Comparison of ENCODE assay signal across 8 cellular contexts in the genomic region with DNA sequence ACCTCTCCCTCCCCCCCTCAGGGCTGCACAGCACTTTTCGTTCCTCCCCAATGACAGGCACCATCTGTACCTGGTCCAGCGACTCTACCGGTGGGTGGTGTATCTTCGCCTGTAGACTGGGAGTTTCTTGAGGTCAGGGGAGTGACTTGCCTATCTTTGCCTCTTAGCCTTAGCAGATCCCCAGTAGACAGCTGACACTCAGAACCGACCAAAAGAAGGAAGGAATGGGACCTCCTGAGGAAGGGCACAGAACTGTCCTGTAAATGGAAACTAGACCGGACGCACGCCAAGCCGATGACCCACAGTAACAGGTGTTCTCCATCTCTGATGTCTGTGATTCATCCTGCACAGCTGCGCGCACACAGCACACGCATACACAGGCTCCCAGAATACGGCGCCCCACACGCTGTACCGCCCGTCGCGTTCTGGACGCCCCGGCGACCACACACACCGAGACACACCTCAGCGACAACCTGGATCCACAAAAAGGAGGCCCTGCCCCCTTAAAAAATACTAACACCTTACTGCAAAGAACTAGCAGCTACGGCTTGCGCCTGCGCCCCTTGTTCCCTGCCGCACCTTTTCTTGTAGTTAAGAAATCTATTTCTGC. TPM values are rescaled to one million over a fixed set of nuclear protein-coding genes. Genes with fewer than 3 reads are reported as not detected.
A peak's percentile ranks its signal among the peaks of the same experiment; 100 is the strongest.
DNase-seq lines count a peak whose midpoint lies in the region; ATAC-seq and TF ChIP-seq lines count a peak whose summit lies in the region.

No MANE protein-coding gene starts in this region.

- CTCF ChIA-PET in A673 (lab: Charles Lee) = no interaction called here

- no peaks in the 10 kb centered on the region for H3K27me3 Mint-ChIP-seq in activated T-cell treated with anti-CD3 and anti-CD28 coated beads, Interleukin-2, amount 50 U/mL, for 4 hours (ENCODE audit: low read depth)

- H2AFZ ChIP-seq in neuron (ENCODE audit: low read depth, low read length) = peak overlapping the region; percentile 70

- peak overlapping the region; percentile 90 for H3K4me3 Mint-ChIP-seq in activated T-cell treated with anti-CD3 and anti-CD28 coated beads, Interleukin-2, amount 50 U/mL, for 4 hours

- H3K4me3 ChIP-seq in A673 (ENCODE audit: low read depth, low read length, poor library complexity, severe bottlenecking) = peak overlapping the region; percentile 84
- peak overlapping the region; percentile 59 for H3K4me3 ChIP-seq in fibroblast of villous mesenchyme (ENCODE audit: low read depth, low read length)
- peak overlapping the region; percentile 73 for H3K4me3 ChIP-seq in neuron (ENCODE audit: low read length)

- H3K4me1 ChIP-seq in A673 (ENCODE audit: insufficient read depth, low read length, poor library complexity, severe bottlenecking) = peaks cover 20% of the 10 kb centered on the region
- peaks cover 24% of the 10 kb centered on the region for H3K4me1 ChIP-seq in neuron (ENCODE audit: insufficient read depth, low read length)

- BruUV-seq in A673 (replicated peaks; lab: Mats Ljungman, UMichigan) = no TSS peak

- TF ChIP-seq CTCF in A673 (conservative IDR thresholded peaks at IDR 0.05; ENCODE audit: low read depth, low read length) = no peak
- TF ChIP-seq CTCF in fibroblast of villous mesenchyme (IDR thresholded peaks at IDR 0.05; ENCODE audit: insufficient read depth, low read depth, low read length) = no peak

- ATAC-seq in GM18520 (IDR thresholded peaks at IDR 0.05; ENCODE audit: unreplicated experiment) = peak; percentile 56
- ATAC-seq in HG02981 (IDR thresholded peaks at IDR 0.05; ENCODE audit: unreplicated experiment) = peak; percentile 65
- ATAC-seq in activated T-cell treated with anti-CD3 and anti-CD28 coated beads, Interleukin-2, amount 50 U/mL, for 4 hours = peak; percentile 69 to 70

- intact Hi-C loops in A673 (cut with micrococcal nuclease; ENCODE audit: unreplicated experiment) = no loop called here

- no peaks in the 10 kb centered on the region for H3K36me3 ChIP-seq in A673 (ENCODE audit: insufficient read depth, low read length, poor library complexity, severe bottlenecking)
- H3K36me3 ChIP-seq in neuron (ENCODE audit: insufficient read depth, low read length) = no peaks in the 10 kb centered on the region

- H3K27ac ChIP-seq in A673 (ENCODE audit: low read depth, low read length, poor library complexity, severe bottlenecking) = no peak overlapping the region

- H3K36me3 Mint-ChIP-seq in activated T-cell treated with anti-CD3 and anti-CD28 coated beads, Interleukin-2, amount 50 U/mL, for 4 hours (ENCODE audit: insufficient read depth) = peaks cover 2% of the 10 kb centered on the region

- DNase-seq in A673 (ENCODE audit: low spot score) = no peak
- peak; percentile 51 to 81 for DNase-seq in NCI-H524 (lab: John Stamatoyannopoulos, UW)
- peak; percentile 28 for DNase-seq in activated T-cell treated with anti-CD3 and anti-CD28 coated beads, Interleukin-2, amount 50 U/mL, for 4 hours
- peak; percentile 26 for DNase-seq in fibroblast of villous mesenchyme (ENCODE audit: low read depth)
- DNase-seq in NK-92 (lab: John Stamatoyannopoulos, UW; ENCODE audit: unreplicated experiment) = no peak

- peaks cover 51% of the 10 kb centered on the region for H3K4me1 Mint-ChIP-seq in activated T-cell treated with anti-CD3 and anti-CD28 coated beads, Interleukin-2, amount 50 U/mL, for 4 hours (ENCODE audit: low read depth)

- H3K9me3 ChIP-seq in A673 (ENCODE audit: low read depth, low read length, poor library complexity, severe bottlenecking) (no peaks in the 10 kb centered on the region), neuron (ENCODE audit: low read length) (peaks cover 3% of the 10 kb centered on the region)

- POLR2A ChIA-PET in A673 (lab: Charles Lee; ENCODE audit: low non-redundant PET) = no interaction called here

- H3K9me3 Mint-ChIP-seq in activated T-cell treated with anti-CD3 and anti-CD28 coated beads, Interleukin-2, amount 50 U/mL, for 4 hours = peaks cover 1% of the 10 kb centered on the region

- H3K27me3 ChIP-seq in A673 (replicated peaks; ENCODE audit: insufficient read depth, low read depth, low read length, poor library complexity) = peaks cover 12% of the 10 kb centered on the region
- peaks cover 9% of the 10 kb centered on the region for H3K27me3 ChIP-seq in neuron (ENCODE audit: insufficient read depth, low read length)

RNA-seq across cellular contexts. Expression of a gene that starts 0.7 kb away (rescaled TPM):
- total RNA-seq in A673 (2021) = 4.2 and 4.7 TPM in 2 replicates
- 1 to 10 TPM; 3.2 to 4.0 (median 3.6) TPM for total RNA-seq in activated T-cell treated with anti-CD3 and anti-CD28 coated beads, Interleukin-2, amount 50 U/mL, for 4 hours
- total RNA-seq in fibroblast of villous mesenchyme = under 0.01 TPM in 2 replicates

RNA-seq across cellular contexts. Expression of a gene that starts 40.6 kb away (rescaled TPM):
- total RNA-seq in A673 (2021) (56.8 and 59.8 TPM in 2 replicates), fibroblast of villous mesenchyme (31.2 and 38.4 TPM in 2 replicates)
- 10 to 100 TPM; 55.7 to 59.9 (median 57.9) TPM for total RNA-seq in activated T-cell treated with anti-CD3 and anti-CD28 coated beads, Interleukin-2, amount 50 U/mL, for 4 hours

Comparison
In these comparisons a context has a peak if more than half of its experiments do, and no peak if none do; other contexts are left out.
1. DNase-seq: peak in NCI-H524 (2 of 2), activated T-cell treated with anti-CD3 and anti-CD28 coated beads, Interleukin-2, amount 50 U/mL, for 4 hours (single experiment) and fibroblast of villous mesenchyme (single experiment); none in A673 (single experiment) and NK-92 (single experiment).
2. Peak in every context shown above with its lines, with median percentiles within 50 percentile points of each other: H3K4me3 ChIP-seq and ATAC-seq.